In genomic region chr2:202377308-202377736, GRCh38 we compare ENCODE assay signal across 8 cellular contexts. TPM values are rescaled to one million over a fixed set of nuclear protein-coding genes. Genes with fewer than 3 reads are reported as not detected.
DNase-seq lines count a peak whose midpoint lies in the region; ATAC-seq and TF ChIP-seq lines count a peak whose summit lies in the region.

No MANE protein-coding gene starts in this region.

- no peaks in the 10 kb centered on the region for H3K9me3 ChIP-seq in right atrium auricular region

- intact Hi-C loops in posterior vena cava (cut with DNase I), result no loop called here

- H3K4me3 ChIP-seq in right atrium auricular region, result peak overlapping the region; percentile 66 to 71

- H3K27me3 ChIP-seq in right atrium auricular region, result no peaks in the 10 kb centered on the region

- H3K27ac ChIP-seq in right atrium auricular region, result peak overlapping the region; percentile 94 to 97

- ATAC-seq in GM18858 (IDR thresholded peaks at IDR 0.05; ENCODE audit: unreplicated experiment) (no peak), GM19467 (IDR thresholded peaks at IDR 0.05; ENCODE audit: unreplicated experiment) (no peak)

- DNase-seq in NCI-H2227 (lab: John Stamatoyannopoulos, UW; ENCODE audit: unreplicated experiment) (peak; percentile 36), NCI-H2227 treated with DMSO at 0.1 percent for 48 hours (lab: John Stamatoyannopoulos, UW) (no peak), NCI-H774 (lab: John Stamatoyannopoulos, UW) (peak; percentile 18), amniotic epithelial cell (ENCODE audit: low read depth) (peak; percentile 29), right atrium auricular region (ENCODE audit: low spot score) (no peak), posterior vena cava (ENCODE audit: low spot score) (peak; percentile 86)

- H3K4me1 ChIP-seq in right atrium auricular region, result peaks cover 0 to 44% of the 10 kb centered on the region in 2 donors

- no peaks in the 10 kb centered on the region for H3K36me3 ChIP-seq in right atrium auricular region

- no peak for TF ChIP-seq CTCF in right atrium auricular region (IDR thresholded peaks at IDR 0.05)

RNA-seq across cellular contexts. Expression of gene BMPR2, which starts 1.2 kb away (rescaled TPM):
- total RNA-seq in right atrium auricular region (10 to 100 TPM; 55.0 to 68.5 TPM), posterior vena cava (10 to 100 TPM; 69.0 to 83.6 TPM)

Comparison
In these comparisons a context has a peak if more than half of its experiments do, and no peak if none do; other contexts are left out.
1. DNase-seq: peak in NCI-H2227 (single experiment), NCI-H774 (single experiment), amniotic epithelial cell (single experiment) and posterior vena cava (single experiment); none in NCI-H2227 treated with DMSO at 0.1 percent for 48 hours (single experiment) and right atrium auricular region (single experiment).